8 cellular contexts compared by ENCODE assay signal in genomic region chr1:201503397-201504176, GRCh38. TPM values are rescaled to one million over a fixed set of nuclear protein-coding genes. Genes with fewer than 3 reads are reported as not detected.
A peak's percentile ranks its signal among the peaks of the same experiment; 100 is the strongest.
DNase-seq lines count a peak whose midpoint lies in the region; ATAC-seq, FAIRE-seq and TF ChIP-seq lines count a peak whose summit lies in the region.

No MANE protein-coding gene starts in this region.

- H3K36me3 Mint-ChIP-seq in H9 (ENCODE audit: insufficient read depth in 1 of 3, low read depth in 3 of 3), result no peaks in the 10 kb centered on the region

- H4K91ac ChIP-seq in H9 (ENCODE audit: insufficient read length, low read depth, low read length), result no peak overlapping the region

- H3K79me2 ChIP-seq in H9 (ENCODE audit: insufficient read depth, low read length), result no peaks in the 10 kb centered on the region

- peaks cover 8% of the 10 kb centered on the region for H3K23me2 ChIP-seq in H9 (ENCODE audit: insufficient read length, low read depth, low read length, poor library complexity, severe bottlenecking)

- H3K14ac ChIP-seq in H9 (ENCODE audit: insufficient read depth, low read length), result peak overlapping the region; percentile 91

- H3K36me3 ChIP-seq in right atrium auricular region (no peaks in the 10 kb centered on the region), skeletal muscle tissue (ENCODE audit: control insufficient read depth in 3 of 3, insufficient read depth in 3 of 3, low read length in 3 of 3) (peaks cover 0 to 5% (median 2%) of the 10 kb centered on the region in 3 donors)

- H3K4me3 ChIP-seq in right atrium auricular region (peak overlapping the region in 1 of 2 donors; percentile 1), skeletal muscle tissue (ENCODE audit: low read length in 3 of 3) (peak overlapping the region in 2 of 3 donors; percentile 0 to 49)

- no peak overlapping the region for H4K5ac ChIP-seq in H9 (ENCODE audit: insufficient read length, low read depth, low read length)

- H3K56ac ChIP-seq in H9 (ENCODE audit: insufficient read length, low read depth, low read length), result no peak overlapping the region

- H3K4me1 Mint-ChIP-seq in H9, result peaks cover 41 to 58% of the 10 kb centered on the region in 2 experiments

- no peak overlapping the region for H2AK5ac ChIP-seq in H9 (ENCODE audit: insufficient read length, low read length)

- peaks cover 8% of the 10 kb centered on the region for H3K4me1 ChIP-seq in H9 (ENCODE audit: insufficient read depth, low read length)
- peaks cover 0 to 91% of the 10 kb centered on the region in 2 donors for H3K4me1 ChIP-seq in right atrium auricular region
- peaks cover 48 to 65% (median 56%) of the 10 kb centered on the region in 3 donors for H3K4me1 ChIP-seq in skeletal muscle tissue (ENCODE audit: control insufficient read depth in 3 of 3, insufficient read depth in 3 of 3, low read length in 3 of 3)

- peak overlapping the region in 1 of 2 experiments; percentile 22; a peak in 3 of 5 replicates for H3K4me3 Mint-ChIP-seq in H9

- no peak overlapping the region for H2BK5ac ChIP-seq in H9 (ENCODE audit: insufficient read length, low read length)

- H3K27me3 Mint-ChIP-seq in H9 (ENCODE audit: low read depth), result peaks cover 2% of the 10 kb centered on the region; the same call in 1 of the 2 replicates

- in situ Hi-C loops in G401 (cut with HindIII; ENCODE audit: low sequenced_read_pairs), result no loop called here

- no peaks in the 10 kb centered on the region for H4K20me1 ChIP-seq in H9 (ENCODE audit: control insufficient read depth, insufficient read depth, insufficient read length)

- no peak overlapping the region; the same call in 1 of the 2 replicates for H3K4ac ChIP-seq in H9 (ENCODE audit: low read depth, low read length)

- no peaks in the 10 kb centered on the region for H3K9me3 Mint-ChIP-seq in H9

- no peaks in the 10 kb centered on the region; the same call in 1 of the 2 replicates for H3K27me3 ChIP-seq in H9 (ENCODE audit: insufficient read depth, low read length)
- no peaks in the 10 kb centered on the region for H3K27me3 ChIP-seq in right atrium auricular region
- no peaks in the 10 kb centered on the region for H3K27me3 ChIP-seq in skeletal muscle tissue (ENCODE audit: control insufficient read depth in 3 of 3, insufficient read depth in 3 of 3, low read length in 3 of 3)

- H2BK12ac ChIP-seq in H9 (ENCODE audit: insufficient read length, low read depth, low read length), result no peak overlapping the region

- H3K9ac ChIP-seq in H9 (ENCODE audit: extremely low read depth, insufficient read length, low read length), result no peak overlapping the region
- H3K9ac ChIP-seq in skeletal muscle tissue (ENCODE audit: low read depth in 1 of 3, low read length in 3 of 3), result peak overlapping the region in 2 of 3 donors; percentile 45 to 60

- H3T11ph ChIP-seq in H9 (ENCODE audit: low read length), result peak overlapping the region; percentile 26

- peak overlapping the region; percentile 16 to 95 (median 94); a peak in 6 of 7 replicates for H3K27ac Mint-ChIP-seq in H9

- no CpG with 5 or more reads among the region's 13 CpGs for WGBS in H9 (ENCODE audit: extremely low coverage, insufficient read length, low lambda C conversion rate)

- peak overlapping the region; percentile 31 for H3K4me2 ChIP-seq in H9 (ENCODE audit: insufficient read depth, insufficient read length, low read length)

- H3K18ac ChIP-seq in H9 (ENCODE audit: insufficient read length, low read depth, low read length), result peak overlapping the region; percentile 91

- no peak overlapping the region for H2BK15ac ChIP-seq in H9 (ENCODE audit: low read depth, low read length)

- H3K27ac ChIP-seq in H9 (ENCODE audit: insufficient read length, low read depth, low read length) (peak overlapping the region; percentile 34), right atrium auricular region (peak overlapping the region; percentile 92 to 93), skeletal muscle tissue (ENCODE audit: low read depth, low read length) (peak overlapping the region; percentile 78)

- H3K9me3 ChIP-seq in H9 (ENCODE audit: control insufficient read depth, low read depth, low read length) (no peaks in the 10 kb centered on the region), right atrium auricular region (no peaks in the 10 kb centered on the region), skeletal muscle tissue (ENCODE audit: control insufficient read depth in 3 of 3, low read length in 3 of 3) (no peaks in the 10 kb centered on the region)

- no peaks in the 10 kb centered on the region for H3K79me1 ChIP-seq in H9 (ENCODE audit: insufficient read depth, low read depth, low read length, poor library complexity, severe bottlenecking)

- ATAC-seq in HG02981 (IDR thresholded peaks at IDR 0.05; ENCODE audit: unreplicated experiment), result no peak
- no peak for ATAC-seq in GM18868 (IDR thresholded peaks at IDR 0.05; ENCODE audit: unreplicated experiment)

- peak overlapping the region; percentile 70 for H2BK120ac ChIP-seq in H9 (ENCODE audit: low read depth, low read length, poor library complexity, severe bottlenecking)

- peak; percentile 57 for FAIRE-seq in TTC549 (lab: Jason Lieb, UNC)

- H2BK20ac ChIP-seq in H9 (ENCODE audit: low read depth, low read length, poor library complexity, severe bottlenecking), result no peak overlapping the region

- H3K23ac ChIP-seq in H9 (ENCODE audit: insufficient read length, low read depth, low read length), result no peak overlapping the region

- no peak overlapping the region for H2AFZ ChIP-seq in H9 (ENCODE audit: low read length)

- no peak overlapping the region for H4K8ac ChIP-seq in H9 (replicated peaks; ENCODE audit: insufficient read length, low read depth, low read length)

- DNase-seq in H9, result peak; percentile 67
- peak; percentile 83 for DNase-seq in right atrium auricular region (ENCODE audit: low spot score)
- DNase-seq in HuH-7 (ENCODE audit: low spot score), result no peak
- no peak for DNase-seq in G401 (ENCODE audit: low spot score)

- TF ChIP-seq CTCF in H9 (conservative IDR thresholded peaks at IDR 0.05) (no peak), right atrium auricular region (IDR thresholded peaks at IDR 0.05) (no peak)

RNA-seq across cellular contexts. Expression of gene CSRP1, which starts 3.3 kb away (rescaled TPM):
- 0.44 TPM in 2 replicates for total RNA-seq in H9 (2021)
- total RNA-seq in right atrium auricular region, result 100 to 1,000 TPM; 138 to 719 TPM
- total RNA-seq in skeletal muscle tissue, result 42.8 TPM
- 176 and 198 TPM in 2 replicates for total RNA-seq in G401 (2014; rRNA removed; shearing (Covaris generic))

RNA-seq across cellular contexts. Expression of gene PHLDA3, which starts 34.6 kb away (rescaled TPM):
- total RNA-seq in H9 (2021) (53.9 and 55.0 TPM in 2 replicates), right atrium auricular region (10 to 100 TPM; 29.5 to 31.9 TPM), skeletal muscle tissue (8.9 TPM)
- total RNA-seq in G401 (2014; rRNA removed; shearing (Covaris generic)), result 400 and 462 TPM in 2 replicates

RNA-seq across cellular contexts. Expression of gene NAV1, which starts 35.3 kb away (rescaled TPM):
- total RNA-seq in H9 (2021), result 20.5 and 21.6 TPM in 2 replicates
- total RNA-seq in right atrium auricular region, result 10 to 100 TPM; 16.3 to 32.1 TPM
- 11.0 TPM for total RNA-seq in skeletal muscle tissue
- total RNA-seq in G401 (2014; rRNA removed; shearing (Covaris generic)), result 14.4 and 20.0 TPM in 2 replicates

Comparison
In these comparisons a context has a peak if more than half of its experiments do, and no peak if none do; other contexts are left out.
1. DNase-seq: peak in H9 (single experiment) and right atrium auricular region (single experiment); none in HuH-7 (single experiment) and G401 (single experiment).
2. H3K27ac ChIP-seq: peak in every context shown above with its lines; median percentile 92 in right atrium auricular region; 78 in skeletal muscle tissue; 34 in H9.
3. RNA of gene CSRP1, which starts 3.3 kb away (total RNA-seq): 138 to 719 TPM in right atrium auricular region, 176 to 198 TPM in G401 and 42.8 TPM in skeletal muscle tissue (single experiment); 0.44 TPM in H9; every median in the first group is over 10 times any median in the second.